14 cellular contexts compared by ENCODE assay signal in the genomic region with DNA sequence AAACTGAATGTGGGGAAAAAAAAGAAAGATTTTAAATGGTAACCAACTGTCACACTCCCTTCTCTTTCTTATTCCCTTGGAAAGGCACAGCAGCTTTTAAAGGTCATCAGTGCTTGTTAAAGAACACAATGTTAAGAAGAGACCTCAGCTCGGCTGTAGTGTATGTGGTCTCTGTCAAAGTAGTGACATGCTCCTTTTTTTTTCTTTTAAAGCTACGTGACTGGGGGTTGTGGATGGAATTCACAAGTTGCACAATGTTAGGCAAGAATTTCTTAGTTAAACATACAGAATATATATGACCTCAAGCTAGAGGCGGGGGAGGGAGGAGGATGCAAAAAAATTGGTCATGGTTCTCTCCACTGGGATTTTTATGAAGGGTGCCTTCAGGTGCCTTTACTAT.
"Had no signal": no experiment of that assay in that cellular context is flagged by ENCODE, and none has a peak within 500 bp of the region (broad histone marks: within the 10 kb centered on the region; RNA-seq: fewer than 3 reads in every experiment).

No MANE protein-coding gene starts in this region.

- H3K4me3 ChIP-seq: suprapubic skin, upper lobe of left lung had no signal

- H3K9me3 ChIP-seq: suprapubic skin, upper lobe of left lung had no signal

- ATAC-seq: left colon; natural killer cell; stimulated activated naive CD8-positive, alpha-beta T cell treated with anti-CD3 and anti-CD28 coated beads, Interleukin-15, Interleukin-2, amounts not matched to agents 100 U/mL and 50 U/mL, for 24 hours; T-helper 17 cell had no signal

- H3K27me3 ChIP-seq: suprapubic skin, upper lobe of left lung had no signal

- DNase-seq: activated CD4-positive, alpha-beta T cell treated with anti-CD3 and anti-CD28 coated beads, Interleukin-2, amount 10 ng/mL, durations not matched to agents 7 days and 5 days; activated CD4-positive, CD25-positive, alpha-beta regulatory T cell; activated CD8-positive, alpha-beta memory T cell treated with anti-CD3 and anti-CD28 coated beads for 24 hours; activated naive CD4-positive, alpha-beta T cell treated with anti-CD3 and anti-CD28 coated beads for 36 hours; endodermal cell; immature natural killer cell; left colon; natural killer cell; stimulated activated CD4-positive, alpha-beta T cell treated with anti-CD3 and anti-CD28 coated beads, Interleukin-4, amount 100 ng/mL, for 1 hour; stimulated activated CD8-positive, alpha-beta memory T cell treated with anti-CD3 and anti-CD28 coated beads, Interleukin-4, amount 100 ng/mL, for 48 hours; stimulated activated naive CD8-positive, alpha-beta T cell treated with anti-CD3 and anti-CD28 coated beads, Interleukin-15, Interleukin-2, amounts not matched to agents 100 U/mL and 50 U/mL, for 24 hours; T-helper 17 cell; upper lobe of left lung had no signal

- H3K4me1 ChIP-seq: suprapubic skin, upper lobe of left lung had no signal

- H3K27ac ChIP-seq: suprapubic skin, upper lobe of left lung had no signal
